Comparison of ENCODE assay signal across 35 cellular contexts in the genomic region with DNA sequence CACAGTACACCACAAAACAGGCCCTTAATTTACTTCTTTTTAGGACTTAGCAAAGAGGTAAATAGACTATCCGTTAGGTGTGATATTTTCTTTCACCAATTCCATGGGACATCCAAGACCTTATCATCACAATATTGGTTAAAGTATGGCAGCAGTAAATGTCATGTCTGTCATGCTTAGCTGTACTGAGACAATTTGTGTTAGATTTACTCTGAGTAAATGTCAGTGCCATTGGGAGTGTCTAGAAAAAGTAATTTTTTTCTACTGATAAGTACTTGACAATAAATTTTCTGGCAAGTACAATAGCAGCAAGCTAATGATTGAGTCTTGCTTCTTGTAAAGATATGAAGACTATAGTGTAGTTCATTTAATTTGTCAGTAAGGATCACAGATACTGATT.
"Had no signal": no experiment of that assay in that cellular context is flagged by ENCODE, and none has a peak within 500 bp of the region (broad histone marks: within the 10 kb centered on the region; RNA-seq: fewer than 3 reads in every experiment).

No MANE protein-coding gene starts in this region.

- DNase-seq: Karpas-422, Kasumi-1, MG63, MM.1S, MV-4-11, NCI-H1048, NCI-H1092, NCI-H1092 treated with DMSO at 0.1 percent for 48 hours, NCI-H1105, NCI-H1105 treated with DMSO at 0.1 percent for 48 hours, NCI-H1417, NCI-H1417 treated with DMSO at 0.1 percent for 48 hours, NCI-H1436, NCI-H1436 treated with DMSO at 0.1 percent for 48 hours, NCI-H146, NCI-H1694, NCI-H1694 treated with DMSO at 0.1 percent for 48 hours, NCI-H187, NCI-H187 treated with DMSO at 0.1 percent for 48 hours, NCI-H1930, NCI-H2029, NCI-H2029 treated with DMSO at 0.1 percent for 48 hours, NCI-H2081, NCI-H2081 treated with DMSO at 0.1 percent for 48 hours, NCI-H2107, NCI-H2171, NCI-H2171 treated with DMSO at 0.1 percent for 48 hours, NCI-H2227 treated with DMSO at 0.1 percent for 48 hours, NCI-H226, NCI-H345, NCI-H446, NCI-H446 treated with DMSO at 0.1 percent for 48 hours, NCI-H510A, NCI-H510A treated with DMSO at 0.1 percent for 48 hours, NCI-H524 had no signal

- H3K27me3 ChIP-seq: MG63 had no signal

- H3K36me3 ChIP-seq: MG63 had no signal

- H3K4me3 ChIP-seq: MG63 had no signal

- H3K9me3 ChIP-seq: MG63 had no signal
